ENCODE assay signal across 15 cellular contexts in the genomic region with DNA sequence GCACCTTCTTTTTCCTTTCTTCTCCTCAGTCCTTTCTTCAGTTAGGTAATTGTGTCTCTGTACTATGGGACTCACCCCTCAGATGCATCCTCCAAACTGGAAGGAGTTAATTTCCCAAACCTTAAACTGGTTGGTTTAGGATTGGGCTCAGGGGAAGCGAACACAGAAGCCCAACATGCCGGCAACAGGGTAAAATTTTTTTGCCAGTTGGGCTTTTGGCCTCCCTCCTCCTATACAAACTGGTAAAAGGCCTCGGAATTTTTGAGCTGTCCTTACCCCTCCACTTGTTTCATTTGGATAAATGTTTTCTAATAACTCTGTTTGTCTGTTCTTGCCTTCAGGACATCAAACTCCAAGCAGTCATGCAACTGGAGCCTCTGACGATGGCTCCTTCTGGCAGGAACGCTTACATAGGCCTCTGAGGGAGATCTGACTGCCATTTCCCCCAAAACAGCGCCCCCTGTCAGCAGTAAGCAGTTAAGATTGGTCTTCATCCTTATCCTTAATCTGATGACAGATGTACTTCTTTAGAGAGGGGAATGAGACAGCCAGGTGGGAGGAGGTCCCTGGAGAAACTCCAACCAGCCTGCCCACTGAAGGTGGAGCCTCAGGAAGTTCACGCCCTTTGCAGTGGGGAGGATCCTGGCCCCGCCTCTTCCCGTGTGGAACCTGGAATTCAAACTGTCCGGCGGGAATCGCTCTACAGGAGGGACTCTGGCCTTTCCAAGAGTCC. TPM values are rescaled to one million over a fixed set of nuclear protein-coding genes. Genes with fewer than 3 reads are reported as not detected.
DNase-seq lines count a peak whose midpoint lies in the region; TF ChIP-seq lines count a peak whose summit lies in the region.
"Had no signal": no experiment of that assay in that cellular context is flagged by ENCODE, and none has a peak within 500 bp of the region (broad histone marks: within the 10 kb centered on the region; RNA-seq: fewer than 3 reads in every experiment).

No MANE protein-coding gene starts in this region.

- peaks cover 15% of the 10 kb centered on the region for H3K36me3 Mint-ChIP-seq in endothelial cell (ENCODE audit: low read depth, unreplicated experiment)
- H3K36me3 Mint-ChIP-seq in activated CD4-positive, alpha-beta memory T cell treated with anti-CD3 and anti-CD28 coated beads, Interleukin-2, amount 10 ng/mL, durations not matched to agents 7 days and 5 days (ENCODE audit: low read depth): no peaks in the 10 kb centered on the region

- H3K27me3 ChIP-seq in BE2C (no peaks in the 10 kb centered on the region), OCI-LY1 (ENCODE audit: insufficient read depth, low read length) (no peaks in the 10 kb centered on the region)

- no peak overlapping the region for H3K27ac Mint-ChIP-seq in endothelial cell (ENCODE audit: unreplicated experiment)
- H3K27ac Mint-ChIP-seq in activated CD4-positive, alpha-beta memory T cell treated with anti-CD3 and anti-CD28 coated beads, Interleukin-2, amount 10 ng/mL, durations not matched to agents 7 days and 5 days: no peak overlapping the region
- H3K27ac Mint-ChIP-seq: mesothelial cell of epicardium had no signal

- no peaks in the 10 kb centered on the region for H3F3A ChIP-seq in OCI-LY1 (ENCODE audit: insufficient read depth, low read length)

- no peak overlapping the region for H2AFZ ChIP-seq in OCI-LY1 (ENCODE audit: low read length)

- H3K4me3 Mint-ChIP-seq in endothelial cell (ENCODE audit: unreplicated experiment): no peak overlapping the region
- no peak overlapping the region for H3K4me3 Mint-ChIP-seq in activated CD4-positive, alpha-beta memory T cell treated with anti-CD3 and anti-CD28 coated beads, Interleukin-2, amount 10 ng/mL, durations not matched to agents 7 days and 5 days
- H3K4me3 Mint-ChIP-seq: mesothelial cell of epicardium had no signal

- CTCF ChIA-PET in activated CD4-positive, alpha-beta memory T cell treated with anti-CD3 and anti-CD28 coated beads, Interleukin-2, amount 10 ng/mL, durations not matched to agents 7 days and 5 days (lab: Charles Lee): no interaction called here

- no peaks in the 10 kb centered on the region for H3K4me1 Mint-ChIP-seq in endothelial cell (ENCODE audit: unreplicated experiment)
- no peaks in the 10 kb centered on the region for H3K4me1 Mint-ChIP-seq in activated CD4-positive, alpha-beta memory T cell treated with anti-CD3 and anti-CD28 coated beads, Interleukin-2, amount 10 ng/mL, durations not matched to agents 7 days and 5 days
- H3K4me1 Mint-ChIP-seq: mesothelial cell of epicardium had no signal

- no peak overlapping the region for H3K27ac ChIP-seq in OCI-LY1 (ENCODE audit: low read depth, low read length, poor library complexity, severe bottlenecking)
- H3K27ac ChIP-seq: coronary artery had no signal

- peak; percentile 58 for DNase-seq in BE2C
- no peak for DNase-seq in endothelial cell (ENCODE audit: low spot score)
- no peak for DNase-seq in activated CD4-positive, CD25-positive, alpha-beta regulatory T cell treated with anti-CD3 and anti-CD28 coated beads, Interleukin-2, amount 50 U/mL, for 72 hours
- no peak for DNase-seq in activated CD4-positive, alpha-beta memory T cell treated with anti-CD3 and anti-CD28 coated beads, Interleukin-2, amount 10 ng/mL, durations not matched to agents 7 days and 5 days
- no peak for DNase-seq in stimulated activated naive CD4-positive, alpha-beta T cell (lab: John Stamatoyannopoulos, UW)
- no peak for DNase-seq in cerebellum (ENCODE audit: low spot score)
- DNase-seq: activated gamma-delta T cell treated with Interleukin-2 at 50 U/mL for 16 hours; NK-92 treated with Interleukin-12 subunit alpha and Interleukin-12 subunit beta, amount 100 ng/mL, for 24 hours; retina; trophoblast cell had no signal

- peak; percentile 61 for TF ChIP-seq CTCF in BE2C (IDR thresholded peaks at IDR 0.05; ENCODE audit: low read depth, low read length)
- TF ChIP-seq CTCF in GM12875 (IDR thresholded peaks at IDR 0.05; ENCODE audit: borderline replicate concordance, insufficient read depth, low read depth, low read length): peak; percentile 38; the same call in 1 of the 2 replicates
- peak; percentile 61 for TF ChIP-seq CTCF in OCI-LY1 (IDR thresholded peaks at IDR 0.05; ENCODE audit: low read length)
- peak; percentile 19 for TF ChIP-seq CTCF in endothelial cell (IDR thresholded peaks at IDR 0.05; ENCODE audit: unreplicated experiment)

- POLR2A ChIA-PET in activated CD4-positive, alpha-beta memory T cell treated with anti-CD3 and anti-CD28 coated beads, Interleukin-2, amount 10 ng/mL, durations not matched to agents 7 days and 5 days (lab: Charles Lee): no interaction called here

- no peaks in the 10 kb centered on the region for H3K4me1 ChIP-seq in BE2C
- no peaks in the 10 kb centered on the region for H3K4me1 ChIP-seq in OCI-LY1 (ENCODE audit: insufficient read depth, low read length, severe bottlenecking)

- H3K4me2 ChIP-seq in OCI-LY1 (ENCODE audit: low read length): no peak overlapping the region

- no peaks in the 10 kb centered on the region for H3K27me3 Mint-ChIP-seq in endothelial cell (ENCODE audit: unreplicated experiment)
- H3K27me3 Mint-ChIP-seq in activated CD4-positive, alpha-beta memory T cell treated with anti-CD3 and anti-CD28 coated beads, Interleukin-2, amount 10 ng/mL, durations not matched to agents 7 days and 5 days: no peaks in the 10 kb centered on the region

- H4K20me1 ChIP-seq in OCI-LY1 (ENCODE audit: insufficient read depth, low read length): no peaks in the 10 kb centered on the region

- H3K4me3 ChIP-seq in BE2C (ENCODE audit: low read depth, low read length) (no peak overlapping the region), GM12875 (ENCODE audit: low read depth, low read length) (no peak overlapping the region), OCI-LY1 (ENCODE audit: low read depth, low read length, poor library complexity, severe bottlenecking) (no peak overlapping the region)
- H3K4me3 ChIP-seq: coronary artery had no signal

- no peaks in the 10 kb centered on the region for H3K9me2 ChIP-seq in OCI-LY1 (ENCODE audit: low read depth, low read length)

- H3K36me3 ChIP-seq in BE2C (no peaks in the 10 kb centered on the region), OCI-LY1 (ENCODE audit: insufficient read depth, low read length) (no peaks in the 10 kb centered on the region)

- H3K9ac ChIP-seq in OCI-LY1 (ENCODE audit: low read length): no peak overlapping the region

- no peaks in the 10 kb centered on the region; the same call in 1 of the 2 replicates for H3K9me3 ChIP-seq in BE2C
- H3K9me3 ChIP-seq in OCI-LY1 (ENCODE audit: low read length): no peaks in the 10 kb centered on the region

- H3K79me2 ChIP-seq in OCI-LY1 (ENCODE audit: insufficient read depth, low read length): no peaks in the 10 kb centered on the region

- peaks cover 9% of the 10 kb centered on the region for H3K9me3 Mint-ChIP-seq in endothelial cell (ENCODE audit: unreplicated experiment)
- peaks cover 11% of the 10 kb centered on the region for H3K9me3 Mint-ChIP-seq in activated CD4-positive, alpha-beta memory T cell treated with anti-CD3 and anti-CD28 coated beads, Interleukin-2, amount 10 ng/mL, durations not matched to agents 7 days and 5 days

RNA-seq across cellular contexts. Expression of a gene that starts 57.8 kb away (rescaled TPM):
- 2.7 TPM for polyA plus RNA-seq in BE2C (2012; ENCODE audit: insufficient read depth, insufficient read length, low read depth)
- 4.3 TPM for total RNA-seq in endothelial cell (ENCODE audit: unreplicated experiment)
- total RNA-seq in activated CD4-positive, alpha-beta memory T cell treated with anti-CD3 and anti-CD28 coated beads, Interleukin-2, amount 10 ng/mL, durations not matched to agents 7 days and 5 days: not detected
- total RNA-seq in cerebellum: 0.09 TPM
- polyA plus RNA-seq: BJ had no signal
